In the genomic region with DNA sequence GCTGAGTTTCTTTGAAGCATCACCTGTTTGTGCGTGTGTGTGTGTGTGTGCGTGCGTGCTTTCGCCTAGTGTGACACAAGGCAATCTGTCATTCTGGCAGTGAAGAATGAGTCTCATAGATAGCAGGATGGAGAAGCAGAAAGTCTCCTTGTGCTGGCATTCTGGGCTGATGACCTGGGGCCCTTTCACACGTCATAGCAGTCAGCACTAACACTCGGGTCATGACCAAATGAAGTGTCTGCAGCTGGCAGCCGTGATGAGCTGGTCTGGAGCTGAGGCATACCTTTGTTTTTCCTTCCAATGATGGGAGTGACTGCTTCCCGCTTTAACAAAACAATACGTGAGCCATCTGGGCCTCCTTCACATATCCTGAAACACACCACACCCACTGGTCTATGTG, we compare ENCODE assay signal across 22 cellular contexts.
DNase-seq lines count a peak whose midpoint lies in the region; TF ChIP-seq lines count a peak whose summit lies in the region.
"Had no signal": no experiment of that assay in that cellular context is flagged by ENCODE, and none has a peak within 500 bp of the region (broad histone marks: within the 10 kb centered on the region; RNA-seq: fewer than 3 reads in every experiment).

No MANE protein-coding gene starts in this region.

- H3K4me3 Mint-ChIP-seq in neural crest cell: peak overlapping the region; percentile 6
- H3K4me3 Mint-ChIP-seq: activated B cell treated with CpG ODN at 0.5 μM for 24 hours; activated T-cell treated with anti-CD3 and anti-CD28 coated beads, Interleukin-2, amount 50 U/mL, for 4 hours; natural killer cell treated with Interleukin-12 subunit alpha and Interleukin-12 subunit beta and Interleukin-15 and Interleukin-18, amount 100 ng/mL, for 72 hours had no signal

- H3K27ac ChIP-seq in esophagus (ENCODE audit: low read depth in 2 of 2, low read length in 1 of 2): peak overlapping the region; percentile 60 to 62
- H3K27ac ChIP-seq in smooth muscle cell (ENCODE audit: low read depth): no peak overlapping the region
- H3K27ac ChIP-seq: BLaER1, upper lobe of right lung had no signal

- no peaks in the 10 kb centered on the region for H3F3A ChIP-seq in smooth muscle cell (ENCODE audit: low read depth)

- no peak overlapping the region for H2AFZ ChIP-seq in smooth muscle cell (ENCODE audit: low read depth)

- no peak for TF ChIP-seq CTCF in neural crest cell (conservative IDR thresholded peaks at IDR 0.05)
- no peak for TF ChIP-seq CTCF in smooth muscle cell (IDR thresholded peaks at IDR 0.05; ENCODE audit: borderline replicate concordance, insufficient read depth, poor library complexity, severe bottlenecking)
- no peak for TF ChIP-seq CTCF in BE2C (IDR thresholded peaks at IDR 0.05; ENCODE audit: low read depth, low read length)

- peaks cover 42% of the 10 kb centered on the region for H3K4me1 Mint-ChIP-seq in neural crest cell
- H3K4me1 Mint-ChIP-seq: activated B cell treated with CpG ODN at 0.5 μM for 24 hours had no signal

- H3K36me3 ChIP-seq in esophagus (ENCODE audit: control insufficient read depth in 2 of 2, insufficient read depth in 2 of 2, low read length in 1 of 2): no peaks in the 10 kb centered on the region
- no peaks in the 10 kb centered on the region for H3K36me3 ChIP-seq in smooth muscle cell (ENCODE audit: low read depth)
- no peaks in the 10 kb centered on the region for H3K36me3 ChIP-seq in BE2C
- H3K36me3 ChIP-seq: BLaER1, upper lobe of right lung had no signal

- H3K27me3 ChIP-seq in esophagus (ENCODE audit: control insufficient read depth in 1 of 2, insufficient read depth in 2 of 2, low read length in 2 of 2) (no peaks in the 10 kb centered on the region), smooth muscle cell (ENCODE audit: low read depth) (no peaks in the 10 kb centered on the region), BE2C (no peaks in the 10 kb centered on the region)
- H3K27me3 ChIP-seq: BLaER1, upper lobe of right lung had no signal

- no peaks in the 10 kb centered on the region for H3K36me3 Mint-ChIP-seq in neural crest cell (ENCODE audit: low read depth)
- H3K36me3 Mint-ChIP-seq: natural killer cell treated with Interleukin-12 subunit alpha and Interleukin-12 subunit beta and Interleukin-15 and Interleukin-18, amount 100 ng/mL, for 72 hours had no signal

- WGBS in esophagus, 2 donors: 33 to 54% methylated on average over 9 of the region's 9 CpGs
- 71% methylated on average over 9 of the region's 9 CpGs for WGBS in smooth muscle cell (ENCODE audit: low lambda C conversion rate)

- H3K27me3 Mint-ChIP-seq in neural crest cell (ENCODE audit: low read depth): no peaks in the 10 kb centered on the region

- H3K4me1 ChIP-seq in esophagus (ENCODE audit: control insufficient read depth in 2 of 2, insufficient read depth in 2 of 2, low read length in 1 of 2) (peaks cover 0 to 5% of the 10 kb centered on the region in 2 donors), smooth muscle cell (ENCODE audit: low read depth) (no peaks in the 10 kb centered on the region), BE2C (no peaks in the 10 kb centered on the region)
- H3K4me1 ChIP-seq: upper lobe of right lung had no signal

- H3K9me3 ChIP-seq in esophagus (ENCODE audit: control insufficient read depth in 2 of 2, insufficient read depth in 1 of 2, low read depth in 1 of 2, low read length in 1 of 2): no peaks in the 10 kb centered on the region
- no peaks in the 10 kb centered on the region for H3K9me3 ChIP-seq in smooth muscle cell (replicated peaks; ENCODE audit: low read depth)
- H3K9me3 ChIP-seq in BE2C: no peaks in the 10 kb centered on the region
- H3K9me3 ChIP-seq: BLaER1, upper lobe of right lung had no signal

- no peaks in the 10 kb centered on the region for H4K20me1 ChIP-seq in smooth muscle cell (ENCODE audit: low read depth)
- H4K20me1 ChIP-seq: BLaER1 had no signal

- H3K9ac ChIP-seq in smooth muscle cell (ENCODE audit: low read depth): no peak overlapping the region
- H3K9ac ChIP-seq: BLaER1 had no signal

- H3K79me2 ChIP-seq in smooth muscle cell (ENCODE audit: low read depth): no peaks in the 10 kb centered on the region

- peak overlapping the region; percentile 15 for H3K27ac Mint-ChIP-seq in neural crest cell (ENCODE audit: unreplicated experiment)
- H3K27ac Mint-ChIP-seq: activated B cell treated with CpG ODN at 0.5 μM for 24 hours; natural killer cell treated with Interleukin-12 subunit alpha and Interleukin-12 subunit beta and Interleukin-15 and Interleukin-18, amount 100 ng/mL, for 72 hours had no signal

- peak; percentile 11 for DNase-seq in NCI-H510A treated with DMSO at 0.1 percent for 48 hours (lab: John Stamatoyannopoulos, UW)
- no peak for DNase-seq in NCI-H510A (lab: John Stamatoyannopoulos, UW)
- peak; percentile 73 for DNase-seq in NCI-H774 (lab: John Stamatoyannopoulos, UW)
- DNase-seq in neural crest cell (ENCODE audit: low read depth, low spot score): peak; percentile 10
- DNase-seq in smooth muscle cell (lab: John Stamatoyannopoulos, UW; ENCODE audit: unreplicated experiment): no peak
- DNase-seq in NCI-H146 (lab: John Stamatoyannopoulos, UW): no peak
- DNase-seq in BE2C: no peak
- DNase-seq: 8988T; activated B cell treated with CpG ODN at 0.5 μM for 24 hours; activated naive CD4-positive, alpha-beta T cell treated with anti-CD3 and anti-CD28 coated beads, Interleukin-2, amount 50 U/mL, for 16 hours; activated T-cell treated with anti-CD3 and anti-CD28 coated beads, Interleukin-2, amount 50 U/mL, for 4 hours; Calu3; effector CD8-positive, alpha-beta T cell; GDM1; kidney; NCI-H1930; NCI-H526 treated with DMSO at 0.1 percent for 48 hours; stimulated activated CD4-positive, alpha-beta T cell treated with anti-CD3 and anti-CD28 coated beads, Interleukin-2, amount 100 ng/mL, for 48 hours; upper lobe of right lung had no signal

- H3K4me2 ChIP-seq in smooth muscle cell: no peak overlapping the region
- H3K4me2 ChIP-seq: BLaER1 had no signal

- H3K4me3 ChIP-seq in esophagus (ENCODE audit: low read depth in 1 of 2, low read length in 2 of 2) (no peak overlapping the region), smooth muscle cell (no peak overlapping the region), BE2C (ENCODE audit: low read depth, low read length) (no peak overlapping the region)
- H3K4me3 ChIP-seq: BLaER1, upper lobe of right lung had no signal

- H3K9me3 Mint-ChIP-seq in neural crest cell: peaks cover 2% of the 10 kb centered on the region
- H3K9me3 Mint-ChIP-seq: activated B cell treated with CpG ODN at 0.5 μM for 24 hours; activated T-cell treated with anti-CD3 and anti-CD28 coated beads, Interleukin-2, amount 50 U/mL, for 4 hours; natural killer cell treated with Interleukin-12 subunit alpha and Interleukin-12 subunit beta and Interleukin-15 and Interleukin-18, amount 100 ng/mL, for 72 hours had no signal

Comparison
In these comparisons a context has a peak if more than half of its experiments do, and no peak if none do; other contexts are left out.
1. DNase-seq: peak in NCI-H510A treated with DMSO at 0.1 percent for 48 hours (single experiment), NCI-H774 (single experiment) and neural crest cell (single experiment); none in NCI-H510A (single experiment), smooth muscle cell (single experiment), NCI-H146 (single experiment) and BE2C (single experiment).